8 cellular contexts compared by ENCODE assay signal in genomic region chr1:28246427-28246832, GRCh38. TPM values are rescaled to one million over a fixed set of nuclear protein-coding genes. Genes with fewer than 3 reads are reported as not detected.
A peak's percentile ranks its signal among the peaks of the same experiment; 100 is the strongest.
DNase-seq lines count a peak whose midpoint lies in the region; ATAC-seq, FAIRE-seq and TF ChIP-seq lines count a peak whose summit lies in the region.

No MANE protein-coding gene starts in this region.

- no peak for TF ChIP-seq CTCF in GM12875 (IDR thresholded peaks at IDR 0.05; ENCODE audit: borderline replicate concordance, insufficient read depth, low read depth, low read length)
- TF ChIP-seq CTCF in endothelial cell of umbilical vein (IDR thresholded peaks at IDR 0.05; ENCODE audit: extremely low read depth in 1 of 2, insufficient read depth in 1 of 2, low read depth in 1 of 2, low read length in 2 of 2), result no peak
- no peak for TF ChIP-seq CTCF in ovary (IDR thresholded peaks at IDR 0.05)

- intact Hi-C loops in endothelial cell of umbilical vein (cut with micrococcal nuclease), result no loop called here
- intact Hi-C loops in ovary (cut with DNase I), result loop anchor here in 1 of 4 donors (5.0 kb wide), 2 partner anchors 111 to 356 kb away; no protein-coding TSS in a partner anchor

- H3K36me3 ChIP-seq in SJCRH30 (no peaks in the 10 kb centered on the region), endothelial cell of umbilical vein (ENCODE audit: control insufficient read depth in 2 of 2, extremely low read depth in 1 of 2, insufficient read depth in 2 of 2, low read length in 2 of 2) (no peaks in the 10 kb centered on the region), ovary (no peaks in the 10 kb centered on the region)

- no peak for FAIRE-seq in endothelial cell of umbilical vein (lab: Jason Lieb, UNC)

- H3K27ac ChIP-seq in SJCRH30 (no peak overlapping the region), endothelial cell of umbilical vein (ENCODE audit: insufficient read depth, low read depth, low read length) (peak overlapping the region; percentile 56), ovary (peak overlapping the region in 1 of 2 donors; percentile 55)

- no peak for TF ChIP-seq POLR2A in endothelial cell of umbilical vein (IDR thresholded peaks at IDR 0.05; ENCODE audit: low read depth, low read length)
- no peak for TF ChIP-seq POLR2A in ovary (IDR thresholded peaks at IDR 0.05)

- dilution Hi-C loops in endothelial cell of umbilical vein (cut with MboI; ENCODE audit: extremely low pct_ligation_motif_present, low sequenced_read_pairs), result no loop called here

- no peaks in the 10 kb centered on the region for H3K27me3 ChIP-seq in SJCRH30
- H3K27me3 ChIP-seq in endothelial cell of umbilical vein (ENCODE audit: control insufficient read depth in 2 of 2, insufficient read depth in 2 of 2, low read length in 2 of 2), result no peaks in the 10 kb centered on the region
- no peaks in the 10 kb centered on the region for H3K27me3 ChIP-seq in ovary

- ATAC-seq in GM21381 (IDR thresholded peaks at IDR 0.05; ENCODE audit: unreplicated experiment) (no peak), HG03432 (IDR thresholded peaks at IDR 0.05; ENCODE audit: unreplicated experiment) (no peak)

- H3K4me1 ChIP-seq in SJCRH30, result peaks cover 12% of the 10 kb centered on the region
- H3K4me1 ChIP-seq in endothelial cell of umbilical vein (ENCODE audit: control insufficient read depth, extremely low read depth, insufficient read depth, low read length), result peaks cover 29% of the 10 kb centered on the region
- peaks cover 3% of the 10 kb centered on the region for H3K4me1 ChIP-seq in ovary (ENCODE audit: insufficient read depth)

- POLR2A ChIA-PET in endothelial cell of umbilical vein (lab: Charles Lee), result interaction anchor here (0.9 to 1.0 kb wide), 2 partner anchors 13 to 402 kb away, joined by 3 to 5 read pairs; partner anchors contain the start of genes RNU11 and SESN2

- BruUV-seq in endothelial cell of umbilical vein (replicated peaks; lab: Mats Ljungman, UMichigan), result TSS peak; percentile 85

- WGBS in ovary, 3 donors, result 7 to 73% (median 46%) methylated on average over 11 of the region's 11 CpGs

- peak overlapping the region; percentile 79 for H3K9ac ChIP-seq in endothelial cell of umbilical vein (replicated peaks; ENCODE audit: extremely low read depth, insufficient read depth, low read length)

- H3K9me3 ChIP-seq in SJCRH30 (replicated peaks) (no peaks in the 10 kb centered on the region), endothelial cell of umbilical vein (replicated peaks; ENCODE audit: control insufficient read depth, insufficient read depth, low read length) (no peaks in the 10 kb centered on the region), ovary (no peaks in the 10 kb centered on the region)

- CTCF ChIA-PET in endothelial cell of umbilical vein (lab: Charles Lee), result interaction anchor here (1.1 to 2.2 kb wide), 2 partner anchors 11 to 40 kb away, joined by 3 to 8 read pairs; partner anchors contain the start of gene ATP5IF1

- peaks cover 2% of the 10 kb centered on the region for H3K79me2 ChIP-seq in endothelial cell of umbilical vein (ENCODE audit: control insufficient read depth, insufficient read depth, low read length)

- no peaks in the 10 kb centered on the region for H3K9me1 ChIP-seq in endothelial cell of umbilical vein (replicated peaks; ENCODE audit: control insufficient read depth, extremely low read depth, insufficient read depth, low read length)

- peak overlapping the region; percentile 50 for H3K4me3 ChIP-seq in GM12875 (ENCODE audit: low read depth, low read length)
- H3K4me3 ChIP-seq in SJCRH30, result peak overlapping the region; percentile 63
- H3K4me3 ChIP-seq in endothelial cell of umbilical vein (replicated peaks in 1 of 3; ENCODE audit: insufficient read depth in 1 of 3, low read depth in 1 of 3, low read length in 3 of 3), result peak overlapping the region; percentile 40 to 85 (median 52)
- peak overlapping the region; percentile 78 for H3K4me3 ChIP-seq in ovary

- no peak for TF ChIP-seq EP300 in ovary (IDR thresholded peaks at IDR 0.05)

- DNase-seq in AML-193 (lab: John Stamatoyannopoulos, UW) (peak; percentile 70 to 79), SJCRH30 (peak in 1 of 2 experiments; percentile 29), endothelial cell of umbilical vein (ENCODE audit: low read depth, low spot score) (peak; percentile 39), ovary (no peak), NCI-H1105 treated with DMSO at 0.1 percent for 48 hours (lab: John Stamatoyannopoulos, UW) (no peak)

- H3K4me2 ChIP-seq in endothelial cell of umbilical vein (ENCODE audit: insufficient read depth, low read length), result peak overlapping the region; percentile 78

- peak overlapping the region; percentile 58 for H2AFZ ChIP-seq in endothelial cell of umbilical vein (ENCODE audit: low read depth, low read length)

- no peaks in the 10 kb centered on the region for H4K20me1 ChIP-seq in endothelial cell of umbilical vein (replicated peaks; ENCODE audit: control insufficient read depth, extremely low read depth, insufficient read depth, low read length)

TF ChIP-seq in endothelial cell of umbilical vein, 7 proteins besides CTCF, POLR2A, EP300 and RAD21:
- TF ChIP-seq FOS (IDR thresholded peaks at IDR 0.05; ENCODE audit: borderline replicate concordance, insufficient read depth, low read length) (no peak), MYC (IDR thresholded peaks at IDR 0.05; ENCODE audit: low read depth, low read length) (no peak), GATA2 (IDR thresholded peaks at IDR 0.05; ENCODE audit: insufficient read depth, insufficient read length, low read depth, low read length) (no peak), MAX (IDR thresholded peaks at IDR 0.05; ENCODE audit: insufficient read depth, insufficient read length) (no peak), EZH2 (IDR thresholded peaks at IDR 0.05; ENCODE audit: borderline replicate concordance, low read depth, low read length, severe bottlenecking) (no peak), JUN (IDR thresholded peaks at IDR 0.05; ENCODE audit: borderline replicate concordance, insufficient read depth, insufficient read length, low read depth) (no peak), POLR2AphosphoS5 (IDR thresholded peaks at IDR 0.05; ENCODE audit: insufficient read depth, low read depth, low read length) (no peak)

RNA-seq across cellular contexts. Expression of gene ATP5IF1, which starts 10.5 kb away (rescaled TPM):
- 174 and 179 TPM in 2 replicates for total RNA-seq in SJCRH30 (2014; rRNA removed; shearing (Covaris generic))
- total RNA-seq in endothelial cell of umbilical vein (133 and 144 TPM in 2 replicates), ovary (100 to 1,000 TPM in 3 of 7 donors, 10 to 100 TPM in 4; 87.2 to 221 (median 94.4) TPM)
- polyA plus RNA-seq in endothelial cell of umbilical vein (161 and 243 TPM in 2 replicates), ovary (100 to 1,000 TPM; 103 to 226 TPM)
- 260 and 299 TPM in 2 replicates for polyA plus RNA-seq in endothelial cell of umbilical vein (2011; cell fraction: cytosol; rRNA removed)
- polyA plus RNA-seq in endothelial cell of umbilical vein (2011; cell fraction: nucleus; rRNA removed), result 85.8 and 95.8 TPM in 2 replicates
- polyA plus RNA-seq in endothelial cell of umbilical vein (2012), result 201 and 213 TPM in 2 replicates
- 41.7 and 66.9 TPM in 2 replicates for polyA minus RNA-seq in endothelial cell of umbilical vein
- polyA minus RNA-seq in endothelial cell of umbilical vein (2011; cell fraction: cytosol; rRNA and poly(A)+ RNA removed), result 187 TPM
- polyA minus RNA-seq in endothelial cell of umbilical vein (2011; cell fraction: nucleus; rRNA and poly(A)+ RNA removed), result 9.5 and 16.1 TPM in 2 replicates

RNA-seq across cellular contexts. Expression of gene SESN2, which starts 12.9 kb away (rescaled TPM):
- total RNA-seq in SJCRH30 (2014; rRNA removed; shearing (Covaris generic)), result 5.8 and 8.2 TPM in 2 replicates
- total RNA-seq in endothelial cell of umbilical vein, result 13.1 and 13.2 TPM in 2 replicates
- polyA plus RNA-seq in endothelial cell of umbilical vein, result 11.6 and 14.4 TPM in 2 replicates
- polyA plus RNA-seq in endothelial cell of umbilical vein (2011; cell fraction: cytosol; rRNA removed), result 9.2 and 10.6 TPM in 2 replicates
- 9.0 and 10.6 TPM in 2 replicates for polyA plus RNA-seq in endothelial cell of umbilical vein (2011; cell fraction: nucleus; rRNA removed)
- 10.3 and 11.3 TPM in 2 replicates for polyA plus RNA-seq in endothelial cell of umbilical vein (2012)
- 10.5 and 12.4 TPM in 2 replicates for polyA minus RNA-seq in endothelial cell of umbilical vein
- polyA minus RNA-seq in endothelial cell of umbilical vein (2011; cell fraction: cytosol; rRNA and poly(A)+ RNA removed), result 22.2 TPM
- 3.8 and 4.9 TPM in 2 replicates for polyA minus RNA-seq in endothelial cell of umbilical vein (2011; cell fraction: nucleus; rRNA and poly(A)+ RNA removed)
- 10 to 100 TPM; 17.8 to 79.9 (median 29.1) TPM for total RNA-seq in ovary
- 10 to 100 TPM in 1 of 2 donors, 1 to 10 TPM in 1; 7.4 to 15.2 TPM for polyA plus RNA-seq in ovary

RNA-seq across cellular contexts. Expression of gene DNAJC8, which starts 13.6 kb away (rescaled TPM):
- 115 and 127 TPM in 2 replicates for total RNA-seq in SJCRH30 (2014; rRNA removed; shearing (Covaris generic))
- total RNA-seq in endothelial cell of umbilical vein, result 101 and 106 TPM in 2 replicates
- polyA plus RNA-seq in endothelial cell of umbilical vein, result 71.0 and 73.3 TPM in 2 replicates
- 80.2 and 85.5 TPM in 2 replicates for polyA plus RNA-seq in endothelial cell of umbilical vein (2011; cell fraction: cytosol; rRNA removed)
- 50.4 and 78.2 TPM in 2 replicates for polyA plus RNA-seq in endothelial cell of umbilical vein (2011; cell fraction: nucleus; rRNA removed)
- polyA plus RNA-seq in endothelial cell of umbilical vein (2012), result 90.4 and 112 TPM in 2 replicates
- 29.0 and 30.5 TPM in 2 replicates for polyA minus RNA-seq in endothelial cell of umbilical vein
- 21.0 TPM for polyA minus RNA-seq in endothelial cell of umbilical vein (2011; cell fraction: cytosol; rRNA and poly(A)+ RNA removed)
- 11.0 and 17.1 TPM in 2 replicates for polyA minus RNA-seq in endothelial cell of umbilical vein (2011; cell fraction: nucleus; rRNA and poly(A)+ RNA removed)
- 10 to 100 TPM; 61.2 to 85.6 (median 77.7) TPM for total RNA-seq in ovary
- 100 to 1,000 TPM in 1 of 2 donors, 10 to 100 TPM in 1; 87.3 to 181 TPM for polyA plus RNA-seq in ovary

Comparison
In these comparisons a context has a peak if more than half of its experiments do, and no peak if none do; other contexts are left out.
1. DNase-seq: peak in AML-193 (2 of 2) and endothelial cell of umbilical vein (single experiment); none in ovary (0 of 5) and NCI-H1105 treated with DMSO at 0.1 percent for 48 hours (single experiment).
2. Peak in every context shown above with its lines, with median percentiles within 50 percentile points of each other: H3K4me3 ChIP-seq.